ENCODE assay signal across 25 cellular contexts in the genomic region with DNA sequence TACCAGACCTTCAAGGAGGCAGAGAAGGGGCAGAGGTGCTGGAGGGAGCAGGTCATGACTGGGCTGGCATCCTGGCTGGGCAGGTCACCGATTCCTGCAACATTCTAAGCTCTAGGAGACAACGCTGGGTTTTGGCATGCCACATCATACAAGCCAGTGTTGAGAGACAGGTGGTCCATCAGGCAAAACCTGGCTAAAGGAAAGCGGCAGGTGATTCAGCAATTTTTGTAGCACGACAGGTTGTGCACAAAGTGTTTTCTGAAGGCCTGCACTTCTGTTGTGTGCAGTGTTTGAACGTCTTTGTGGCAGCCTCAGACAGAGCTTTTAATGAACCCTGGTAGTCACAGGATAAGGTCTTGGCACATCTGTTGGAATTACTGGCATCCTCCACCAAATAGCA.
A peak's percentile ranks its signal among the peaks of the same experiment; 100 is the strongest.
DNase-seq lines count a peak whose midpoint lies in the region; ATAC-seq, FAIRE-seq and TF ChIP-seq lines count a peak whose summit lies in the region.
"Had no signal": no experiment of that assay in that cellular context is flagged by ENCODE, and none has a peak within 500 bp of the region (broad histone marks: within the 10 kb centered on the region; RNA-seq: fewer than 3 reads in every experiment).

No MANE protein-coding gene starts in this region.

- H4K91ac ChIP-seq in H1 (replicated peaks; ENCODE audit: insufficient read length, low read length) (no peak overlapping the region), neuronal stem cell (ENCODE audit: low read depth, low read length, poor library complexity) (no peak overlapping the region)

- H2AFZ ChIP-seq in H1 (ENCODE audit: low read length) (no peak overlapping the region), neuronal stem cell (ENCODE audit: low read length) (no peak overlapping the region)

- H3K4me2 ChIP-seq in H1 (ENCODE audit: insufficient read depth in 1 of 2, low read depth in 2 of 2, low read length in 2 of 2), result no peak overlapping the region
- no peak overlapping the region for H3K4me2 ChIP-seq in neuronal stem cell (ENCODE audit: insufficient read depth, low read length, poor library complexity, severe bottlenecking)

- H3K27ac ChIP-seq in left ventricle myocardium inferior (replicated peaks) (peak overlapping the region; percentile 78), heart right ventricle (peak overlapping the region in 4 of 10 donors; percentile 29 to 83 (median 37)), H1 (ENCODE audit: low read depth, low read length) (no peak overlapping the region), neuronal stem cell (replicated peaks; ENCODE audit: low read length) (no peak overlapping the region), transverse colon (peak overlapping the region in 3 of 4 donors; percentile 67 to 85 (median 81))
- H3K27ac ChIP-seq: C4-2B, SJSA1 had no signal

- H2BK20ac ChIP-seq in H1 (ENCODE audit: low read length), result no peak overlapping the region

- no peak for ATAC-seq in heart right ventricle
- no peak for ATAC-seq in stimulated activated memory B cell treated with anti-CD40 and anti-IgM and Interleukin-4, amounts not matched to agents 10 μg/mL and 1 μg/mL and 100 μg/mL, for 72 hours
- ATAC-seq: Panc1 had no signal

- CTCF ChIA-PET in H1 (lab: Charles Lee; ENCODE audit: partially characterized antibody), result interaction anchor here (1.0 to 2.3 kb wide), 5 partner anchors 9 to 232 kb away, joined by 3 to 6 read pairs (median 4); no protein-coding TSS in a partner anchor

- H3K9me3 Mint-ChIP-seq in stimulated activated memory B cell treated with anti-CD40 and anti-IgM and Interleukin-4, amounts not matched to agents 10 μg/mL and 1 μg/mL and 100 μg/mL, for 72 hours, result no peaks in the 10 kb centered on the region
- H3K9me3 Mint-ChIP-seq: CD8-positive, alpha-beta memory T cell had no signal

- DNase-seq in left ventricle myocardium inferior (no peak), heart right ventricle (no peak), H1 (ENCODE audit: low read depth in 1 of 2, low spot score in 2 of 2) (no peak), neuronal stem cell (ENCODE audit: low spot score) (no peak), transverse colon (no peak), iPS-NIHi11 (ENCODE audit: low spot score) (no peak), SHP77 treated with DMSO at 0.1 percent for 48 hours (lab: John Stamatoyannopoulos, UW) (no peak)
- DNase-seq: AML-193; CD8-positive, alpha-beta memory T cell; GDM1; MG63; NCI-H1048; NCI-H1436; NCI-H1930; NCI-H226; NCI-H510A treated with DMSO at 0.1 percent for 48 hours; NCI-H774; NK-92 treated with Interleukin-12 subunit alpha and Interleukin-12 subunit beta, amount 100 ng/mL, for 24 hours had no signal

- H2BK15ac ChIP-seq in H1 (ENCODE audit: low read length) (no peak overlapping the region), neuronal stem cell (ENCODE audit: low read length) (no peak overlapping the region)

- 74 to 82% methylated on average over 5 of the region's 5 CpGs for WGBS in heart right ventricle, 2 donors
- 94% methylated on average over 5 of the region's 5 CpGs; no CpG with 5 or more reads in 1 of the 2 experiments for WGBS in H1 (ENCODE audit: extremely low coverage in 1 of 2, insufficient coverage in 1 of 2, insufficient read length in 1 of 2, insufficient replicate concordance in 2 of 2, low coverage in 1 of 2, low lambda C conversion rate in 2 of 2, missing lambda C conversion rate in 1 of 2), 2 experiments
- WGBS in neuronal stem cell (ENCODE audit: extremely low coverage in 2 of 2, insufficient read length in 2 of 2, insufficient replicate concordance in 1 of 2), 2 donors, result no CpG with 5 or more reads among the region's 5 CpGs
- WGBS in transverse colon (ENCODE audit: low coverage in 1 of 2), 2 donors, result 93% methylated on average over 5 of the region's 5 CpGs; no CpG with 5 or more reads in 1 of the 2 donors

- FAIRE-seq in H1 (lab: Jason Lieb, UNC), result no peak
- FAIRE-seq: GM18507, GM19239, H54 had no signal

- H3K4ac ChIP-seq in H1 (replicated peaks; ENCODE audit: insufficient read length, low read depth, low read length) (no peak overlapping the region), neuronal stem cell (ENCODE audit: low read length) (no peak overlapping the region)

- H2BK120ac ChIP-seq in H1 (replicated peaks; ENCODE audit: low read depth, low read length), result no peak overlapping the region
- no peak overlapping the region for H2BK120ac ChIP-seq in neuronal stem cell (ENCODE audit: low read depth, low read length)

- POLR2A ChIA-PET in H1 (lab: Charles Lee; ENCODE audit: partially characterized antibody), result no interaction called here

- H3K9me3 ChIP-seq in left ventricle myocardium inferior (replicated peaks) (no peaks in the 10 kb centered on the region), heart right ventricle (no peaks in the 10 kb centered on the region), H1 (ENCODE audit: insufficient read depth in 2 of 2, low read depth in 1 of 2, low read length in 1 of 2) (no peaks in the 10 kb centered on the region), neuronal stem cell (replicated peaks in 1 of 2; ENCODE audit: control insufficient read depth in 2 of 2, insufficient read depth in 1 of 2, low read depth in 1 of 2, low read length in 2 of 2) (no peaks in the 10 kb centered on the region), transverse colon (no peaks in the 10 kb centered on the region)
- H3K9me3 ChIP-seq: MG63, SJSA1 had no signal

- peaks cover 76% of the 10 kb centered on the region for H3K4me1 ChIP-seq in left ventricle myocardium inferior
- peaks cover 11 to 66% (median 40%) of the 10 kb centered on the region in 9 donors for H3K4me1 ChIP-seq in heart right ventricle
- no peaks in the 10 kb centered on the region for H3K4me1 ChIP-seq in H1 (replicated peaks in 1 of 4; ENCODE audit: control insufficient read depth in 3 of 4, insufficient read depth in 4 of 4, low read length in 3 of 4)
- peaks cover 0 to 5% of the 10 kb centered on the region in 2 donors for H3K4me1 ChIP-seq in neuronal stem cell (ENCODE audit: control insufficient read depth in 2 of 2, insufficient read depth in 1 of 2, low read depth in 1 of 2, low read length in 2 of 2)
- H3K4me1 ChIP-seq in transverse colon, result peaks cover 10 to 27% (median 15%) of the 10 kb centered on the region in 4 donors
- H3K4me1 ChIP-seq: SJSA1 had no signal

- no peaks in the 10 kb centered on the region for H3K23me2 ChIP-seq in H1 (ENCODE audit: low read depth, low read length)

- H2BK5ac ChIP-seq in H1 (ENCODE audit: low read depth, low read length) (no peak overlapping the region), neuronal stem cell (ENCODE audit: low read length) (no peak overlapping the region)

- H3K4me3 Mint-ChIP-seq in stimulated activated memory B cell treated with anti-CD40 and anti-IgM and Interleukin-4, amounts not matched to agents 10 μg/mL and 1 μg/mL and 100 μg/mL, for 72 hours, result no peak overlapping the region

- in situ Hi-C loops in transverse colon (cut with MboI; ENCODE audit: low pct_ligation_motif_present in 1 of 4, low pct_unique_long_range_greater_than_20kb in 1 of 4, low sequenced_read_pairs in 3 of 4), result no loop called here

- peaks cover 52% of the 10 kb centered on the region for H3K36me3 Mint-ChIP-seq in stimulated activated memory B cell treated with anti-CD40 and anti-IgM and Interleukin-4, amounts not matched to agents 10 μg/mL and 1 μg/mL and 100 μg/mL, for 72 hours

- H4K5ac ChIP-seq in H1 (ENCODE audit: insufficient read length, low read depth, low read length), result no peak overlapping the region

- H2BK12ac ChIP-seq in H1 (ENCODE audit: low read depth, low read length) (no peak overlapping the region), neuronal stem cell (ENCODE audit: low read length) (no peak overlapping the region)

- no peak for TF ChIP-seq RAD21 in H1 (IDR thresholded peaks at IDR 0.05 in 1 of 2, conservative IDR thresholded peaks at IDR 0.05 in 1 of 2; ENCODE audit: low read depth in 2 of 2, low read length in 2 of 2)

- H3K9ac ChIP-seq in H1 (replicated peaks in 1 of 4; ENCODE audit: extremely low read depth in 1 of 4, low read depth in 3 of 4, low read length in 3 of 4) (no peak overlapping the region), neuronal stem cell (ENCODE audit: low read depth, low read length, poor library complexity) (no peak overlapping the region)

- TF ChIP-seq EP300 in H1 (IDR thresholded peaks at IDR 0.05; ENCODE audit: borderline replicate concordance in 1 of 2, low read depth in 2 of 2, low read length in 2 of 2) (no peak), transverse colon (IDR thresholded peaks at IDR 0.05; ENCODE audit: low read depth) (no peak)

- H3K36me3 ChIP-seq in left ventricle myocardium inferior, result peaks cover 19% of the 10 kb centered on the region
- peaks cover 0 to 48% (median 18%) of the 10 kb centered on the region in 9 donors for H3K36me3 ChIP-seq in heart right ventricle
- peaks cover 0 to 2% (median 0%) of the 10 kb centered on the region in 4 experiments; a peak in 1 of 8 replicates for H3K36me3 ChIP-seq in H1 (ENCODE audit: control insufficient read depth in 2 of 4, insufficient read depth in 4 of 4, low read length in 3 of 4)
- H3K36me3 ChIP-seq in neuronal stem cell (replicated peaks in 1 of 2; ENCODE audit: control insufficient read depth in 2 of 2, insufficient read depth in 2 of 2, low read length in 2 of 2), result peaks cover 8 to 15% of the 10 kb centered on the region in 2 donors
- peaks cover 0 to 5% (median 0%) of the 10 kb centered on the region in 4 donors for H3K36me3 ChIP-seq in transverse colon

- H3K18ac ChIP-seq in H1 (ENCODE audit: extremely low read depth, low read length), result no peak overlapping the region
- peak overlapping the region; percentile 35 for H3K18ac ChIP-seq in neuronal stem cell (ENCODE audit: low read length)

- H3K14ac ChIP-seq in H1 (ENCODE audit: insufficient read length), result no peak overlapping the region
- H3K14ac ChIP-seq in neuronal stem cell (ENCODE audit: low read length), result no peak overlapping the region

- peaks cover 14% of the 10 kb centered on the region for H3K4me1 Mint-ChIP-seq in stimulated activated memory B cell treated with anti-CD40 and anti-IgM and Interleukin-4, amounts not matched to agents 10 μg/mL and 1 μg/mL and 100 μg/mL, for 72 hours

- H3K23ac ChIP-seq in H1 (ENCODE audit: insufficient read length) (no peak overlapping the region), neuronal stem cell (ENCODE audit: low read depth, low read length, poor library complexity) (no peak overlapping the region)

- 0 out of 2 replicates have a peak overlapping the region, but pooled peaks have one; percentile 35 for H4K8ac ChIP-seq in H1 (ENCODE audit: extremely low read depth, insufficient read depth, low read length)
- H4K8ac ChIP-seq in neuronal stem cell (ENCODE audit: low read depth, low read length), result no peak overlapping the region

- H3K27ac Mint-ChIP-seq in stimulated activated memory B cell treated with anti-CD40 and anti-IgM and Interleukin-4, amounts not matched to agents 10 μg/mL and 1 μg/mL and 100 μg/mL, for 72 hours, result no peak overlapping the region

- intact Hi-C loops in left ventricle myocardium inferior (cut with micrococcal nuclease) (no loop called here), heart right ventricle (cut with DNase I) (no loop called here), transverse colon (cut with DNase I; ENCODE audit: low total_unique reads) (no loop called here)

- no peak overlapping the region for H2AK5ac ChIP-seq in H1 (ENCODE audit: low read depth, low read length)
- H2AK5ac ChIP-seq in neuronal stem cell (ENCODE audit: low read depth, low read length), result no peak overlapping the region

- no peak overlapping the region for H3K4me3 ChIP-seq in left ventricle myocardium inferior
- no peak overlapping the region for H3K4me3 ChIP-seq in heart right ventricle
- no peak overlapping the region for H3K4me3 ChIP-seq in H1 (ENCODE audit: extremely low read depth in 1 of 4, insufficient read depth in 2 of 4, low read depth in 3 of 4, low read length in 4 of 4)
- H3K4me3 ChIP-seq in neuronal stem cell (ENCODE audit: low read length in 2 of 2), result no peak overlapping the region
- no peak overlapping the region for H3K4me3 ChIP-seq in transverse colon
- H3K4me3 ChIP-seq: MG63, SJSA1 had no signal

- H3K27me3 ChIP-seq in left ventricle myocardium inferior (ENCODE audit: low read depth) (no peaks in the 10 kb centered on the region), heart right ventricle (no peaks in the 10 kb centered on the region), H1 (replicated peaks in 1 of 4; ENCODE audit: control insufficient read depth in 3 of 4, extremely low read depth in 1 of 4, insufficient read depth in 3 of 4, low read length in 3 of 4) (no peaks in the 10 kb centered on the region), neuronal stem cell (ENCODE audit: control insufficient read depth in 3 of 3, insufficient read depth in 3 of 3, low read depth in 1 of 3, low read length in 3 of 3) (no peaks in the 10 kb centered on the region), transverse colon (no peaks in the 10 kb centered on the region)
- H3K27me3 ChIP-seq: MG63, SJSA1 had no signal

- H4K20me1 ChIP-seq in H1 (replicated peaks in 1 of 2; ENCODE audit: control insufficient read depth in 1 of 2, insufficient read depth in 2 of 2, low read length in 2 of 2), result no peaks in the 10 kb centered on the region

- no peaks in the 10 kb centered on the region for H3K79me2 ChIP-seq in H1 (ENCODE audit: control insufficient read depth in 1 of 2, insufficient read depth in 2 of 2, low read length in 2 of 2)

- no peak for TF ChIP-seq POLR2A in H1 (IDR thresholded peaks at IDR 0.05; ENCODE audit: control extremely low read depth in 1 of 2, low read depth in 2 of 2, low read length in 2 of 2)
- TF ChIP-seq POLR2A in transverse colon (IDR thresholded peaks at IDR 0.05), result no peak

- no peaks in the 10 kb centered on the region for H3K27me3 Mint-ChIP-seq in stimulated activated memory B cell treated with anti-CD40 and anti-IgM and Interleukin-4, amounts not matched to agents 10 μg/mL and 1 μg/mL and 100 μg/mL, for 72 hours
- H3K27me3 Mint-ChIP-seq: CD8-positive, alpha-beta memory T cell had no signal

- H3K56ac ChIP-seq in H1 (replicated peaks; ENCODE audit: insufficient read length, low read depth, low read length), result no peak overlapping the region

- TF ChIP-seq CTCF in left ventricle myocardium inferior (IDR thresholded peaks at IDR 0.05; ENCODE audit: borderline replicate concordance) (no peak), heart right ventricle (IDR thresholded peaks at IDR 0.05) (no peak), H1 (IDR thresholded peaks at IDR 0.05; ENCODE audit: control extremely low read depth in 1 of 3, insufficient read depth in 1 of 3, low read depth in 1 of 3, low read length in 3 of 3) (no peak), transverse colon (IDR thresholded peaks at IDR 0.05) (no peak)

- H3K79me1 ChIP-seq in H1 (ENCODE audit: low read depth, low read length) (no peaks in the 10 kb centered on the region), neuronal stem cell (ENCODE audit: low read depth, low read length) (no peaks in the 10 kb centered on the region)

Comparison
In these comparisons a context has a peak if more than half of its experiments do, and no peak if none do; other contexts are left out.
1. H3K27ac ChIP-seq: peak in left ventricle myocardium inferior (single experiment) and transverse colon (3 of 4); none in H1 (single experiment) and neuronal stem cell (single experiment).